1 cellular context compared by ENCODE assay signal in genomic region chr17:75742337-75742736, GRCh38.
TF ChIP-seq lines count a peak whose summit lies in the region.

No MANE protein-coding gene starts in this region.

TF ChIP-seq in HCT116, 20 proteins besides CTCF, POLR2A, EP300 and RAD21 (continued from another document):
- TF ChIP-seq TCF7L2 (IDR thresholded peaks at IDR 0.05; ENCODE audit: borderline replicate concordance, extremely low read depth, insufficient read depth, insufficient read length): no peak
- no peak for TF ChIP-seq MAX (IDR thresholded peaks at IDR 0.05)
- no peak for TF ChIP-seq ATF3 (IDR thresholded peaks at IDR 0.05)
- no peak for TF ChIP-seq CEBPB (IDR thresholded peaks at IDR 0.05; ENCODE audit: low read depth)
